8 cellular contexts compared by ENCODE assay signal in genomic region chr5:140402258-140403074, GRCh38. TPM values are rescaled to one million over a fixed set of nuclear protein-coding genes. Genes with fewer than 3 reads are reported as not detected.
A peak's percentile ranks its signal among the peaks of the same experiment; 100 is the strongest.
DNase-seq lines count a peak whose midpoint lies in the region; ATAC-seq and TF ChIP-seq lines count a peak whose summit lies in the region.

No MANE protein-coding gene starts in this region.

- H3K36me3 ChIP-seq in SK-N-MC (ENCODE audit: insufficient read depth, low read length) (peaks cover 15% of the 10 kb centered on the region; the same call in 1 of the 2 replicates), heart left ventricle (peaks cover 0 to 14% (median 0%) of the 10 kb centered on the region in 9 donors), prostate gland (no peaks in the 10 kb centered on the region), uterus (no peaks in the 10 kb centered on the region)

- H3K4me1 ChIP-seq in heart left ventricle = peaks cover 12 to 48% (median 30%) of the 10 kb centered on the region in 12 donors
- no peaks in the 10 kb centered on the region for H3K4me1 ChIP-seq in prostate gland (replicated peaks)
- peaks cover 11 to 21% of the 10 kb centered on the region in 2 donors for H3K4me1 ChIP-seq in uterus

- no peak for TF ChIP-seq CTCF in HL-60 (IDR thresholded peaks at IDR 0.05; ENCODE audit: insufficient read depth, low read length)
- no peak for TF ChIP-seq CTCF in heart left ventricle (IDR thresholded peaks at IDR 0.05)
- no peak for TF ChIP-seq CTCF in prostate gland (IDR thresholded peaks at IDR 0.05)
- TF ChIP-seq CTCF in uterus (IDR thresholded peaks at IDR 0.05) = no peak

- peak; percentile 85 for DNase-seq in ELF-1 (ENCODE audit: low read depth, low spot score)
- peak; percentile 55 to 56 for DNase-seq in HL-60 (ENCODE audit: low read depth in 1 of 2, low spot score in 1 of 2)
- peak; percentile 3 for DNase-seq in SK-N-MC (ENCODE audit: low read depth, low spot score)
- peak in 3 of 5 donors; percentile 25 to 49 (median 36) for DNase-seq in heart left ventricle
- peak; percentile 20 for DNase-seq in prostate gland (ENCODE audit: low spot score)
- DNase-seq in uterus = peak in 1 of 2 donors; percentile 32

- peak overlapping the region; percentile 95 for H3K9ac ChIP-seq in SK-N-MC (ENCODE audit: insufficient read length)

- WGBS in heart left ventricle, 4 donors = 3 to 5% (median 4%) methylated on average over 20 to 36 of the region's 36 CpGs
- 4% methylated on average over 33 of the region's 36 CpGs for WGBS in prostate gland

- H3K36me3 Mint-ChIP-seq in activated naive CD4-positive, alpha-beta T cell treated with anti-CD3 and anti-CD28 coated beads, Interleukin-2, amount 50 U/mL, for 24 hours = peaks cover 8% of the 10 kb centered on the region

- H3K27ac Mint-ChIP-seq in activated naive CD4-positive, alpha-beta T cell treated with anti-CD3 and anti-CD28 coated beads, Interleukin-2, amount 50 U/mL, for 24 hours = peak overlapping the region; percentile 23

- H3K27me3 Mint-ChIP-seq in activated naive CD4-positive, alpha-beta T cell treated with anti-CD3 and anti-CD28 coated beads, Interleukin-2, amount 50 U/mL, for 24 hours = no peaks in the 10 kb centered on the region

- H3K9me3 ChIP-seq in SK-N-MC (ENCODE audit: low read depth, low read length) (no peaks in the 10 kb centered on the region), heart left ventricle (no peaks in the 10 kb centered on the region), prostate gland (no peaks in the 10 kb centered on the region), uterus (no peaks in the 10 kb centered on the region)

- H3K9me3 Mint-ChIP-seq in activated naive CD4-positive, alpha-beta T cell treated with anti-CD3 and anti-CD28 coated beads, Interleukin-2, amount 50 U/mL, for 24 hours = no peaks in the 10 kb centered on the region

- H3K27ac ChIP-seq in HL-60 (replicated peaks) (peak overlapping the region; percentile 90), SK-N-MC (peak overlapping the region; percentile 86), heart left ventricle (peak overlapping the region; percentile 80 to 98 (median 95)), prostate gland (peak overlapping the region; percentile 94 to 95), uterus (peak overlapping the region; percentile 91 to 96)

- H3K27me3 ChIP-seq in HL-60 (ENCODE audit: insufficient read depth, poor library complexity, severe bottlenecking) = no peaks in the 10 kb centered on the region
- H3K27me3 ChIP-seq in heart left ventricle = no peaks in the 10 kb centered on the region
- no peaks in the 10 kb centered on the region for H3K27me3 ChIP-seq in prostate gland (replicated peaks; ENCODE audit: insufficient read depth)
- H3K27me3 ChIP-seq in uterus = no peaks in the 10 kb centered on the region

- ATAC-seq in heart left ventricle (peak in 2 of 4 donors; percentile 0 to 6), HG03342 (IDR thresholded peaks at IDR 0.05; ENCODE audit: unreplicated experiment) (no peak)

- H3K4me3 ChIP-seq in HL-60 (replicated peaks; ENCODE audit: insufficient read depth, low read length) (peak overlapping the region; percentile 98), SK-N-MC (peak overlapping the region; percentile 99), heart left ventricle (peak overlapping the region; percentile 68 to 100 (median 94)), prostate gland (peak overlapping the region; percentile 93 to 96), uterus (peak overlapping the region; percentile 74 to 88)

- no peak overlapping the region for H3K4me3 Mint-ChIP-seq in activated naive CD4-positive, alpha-beta T cell treated with anti-CD3 and anti-CD28 coated beads, Interleukin-2, amount 50 U/mL, for 24 hours

- intact Hi-C loops in heart left ventricle (cut with DNase I) = loop anchor here in 5 of 10 donors (5.0 to 10.0 kb wide), 4 partner anchors 232 to 262 kb away; partner anchors contain the start of genes TMCO6 (in 2 of the 5), WDR55 (in 2 of the 5), CD14 (in 1 of the 5) and IK (in 1 of the 5)
- intact Hi-C loops in prostate gland (cut with DNase I) = loop anchor here (5.0 kb wide), 2 partner anchors 155 to 235 kb away; partner anchors contain the start of genes SRA1 and TMCO6
- intact Hi-C loops in uterus (cut with DNase I; ENCODE audit: low total_unique reads) = no loop called here

- TF ChIP-seq POLR2A in heart left ventricle (IDR thresholded peaks at IDR 0.05) (no peak), prostate gland (IDR thresholded peaks at IDR 0.05) (no peak), uterus (IDR thresholded peaks at IDR 0.05) (no peak)

- H3K4me1 Mint-ChIP-seq in activated naive CD4-positive, alpha-beta T cell treated with anti-CD3 and anti-CD28 coated beads, Interleukin-2, amount 50 U/mL, for 24 hours = peaks cover 34% of the 10 kb centered on the region

RNA-seq across cellular contexts. Expression of gene ANKHD1, which starts 0.8 kb away (rescaled TPM):
- total RNA-seq in heart left ventricle = 10 to 100 TPM; 49.5 to 78.8 (median 63.6) TPM
- polyA plus RNA-seq in heart left ventricle = 10 to 100 TPM; 41.4 to 48.3 TPM
- 100 to 1,000 TPM in 1 of 2 donors, 10 to 100 TPM in 1; 69.7 to 112 TPM for total RNA-seq in prostate gland
- 100 to 1,000 TPM; 106 to 200 (median 161) TPM for total RNA-seq in uterus

RNA-seq across cellular contexts. Expression of gene SLC4A9, which starts 42.5 kb away (rescaled TPM):
- total RNA-seq in heart left ventricle (under 1 TPM in 4 of 9 donors, not detected in 5; 0.08 to 0.20 (median 0.15) TPM), prostate gland (not detected), uterus (under 1 TPM in 1 of 4 donors, not detected in 3; 0.12 TPM)
- under 1 TPM in 1 of 2 donors, not detected in 1; 0.08 TPM for polyA plus RNA-seq in heart left ventricle

RNA-seq across cellular contexts. Expression of gene HBEGF, which starts 56.1 kb away (rescaled TPM):
- total RNA-seq in heart left ventricle (10 to 100 TPM; 23.6 to 60.1 (median 34.9) TPM), prostate gland (10 to 100 TPM in 1 of 2 donors, 1 to 10 TPM in 1; 7.7 to 24.0 TPM), uterus (10 to 100 TPM in 2 of 4 donors, 1 to 10 TPM in 1, under 1 TPM in 1; 0.77 to 24.4 (median 8.4) TPM)
- polyA plus RNA-seq in heart left ventricle = 10 to 100 TPM; 18.2 to 50.7 TPM
